Comparison of ENCODE assay signal across 23 cellular contexts in the genomic region with DNA sequence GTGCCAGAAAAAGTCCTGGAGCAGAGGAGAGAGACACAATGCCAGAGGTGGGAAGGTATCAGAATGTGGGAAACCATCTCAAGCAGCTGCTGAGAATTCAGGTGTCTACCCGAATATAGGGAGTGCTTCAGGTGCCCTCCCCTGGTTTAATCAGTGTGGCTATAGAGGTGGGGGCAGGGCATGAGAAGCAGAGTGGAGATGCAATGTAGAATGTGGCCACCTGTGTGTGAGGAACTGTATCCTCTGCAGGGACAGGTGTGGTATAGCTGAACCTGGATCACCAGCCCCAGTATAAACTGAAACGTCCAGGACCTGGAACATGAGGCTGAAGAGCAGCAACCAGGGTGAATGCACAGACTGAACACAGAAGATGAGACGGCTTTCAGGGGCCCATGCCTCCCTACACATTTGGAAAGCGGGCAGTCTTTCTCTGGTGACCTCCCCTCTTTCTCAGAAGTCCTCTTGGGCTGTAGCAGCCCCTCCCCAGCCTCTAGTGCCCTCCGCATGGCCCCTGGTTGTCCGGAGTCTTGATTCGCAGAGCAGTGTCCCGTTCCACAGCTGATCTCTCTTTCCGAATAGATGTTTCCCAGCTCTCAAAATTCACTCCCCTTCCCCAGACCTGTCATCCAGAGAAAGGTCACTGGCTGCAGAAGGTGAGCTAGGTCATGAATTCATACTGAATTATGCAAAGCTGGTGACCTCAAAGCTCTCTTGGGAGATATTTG.
"Had no signal": no experiment of that assay in that cellular context is flagged by ENCODE, and none has a peak within 500 bp of the region (broad histone marks: within the 10 kb centered on the region; RNA-seq: fewer than 3 reads in every experiment).

No MANE protein-coding gene starts in this region.

- H3K36me3 ChIP-seq: cardiac muscle cell had no signal

- H3K4me3 ChIP-seq: cardiac muscle cell had no signal

- FAIRE-seq: astrocyte, RCC 7860 had no signal

- ATAC-seq: activated CD4-positive, CD25-positive, alpha-beta regulatory T cell treated with anti-CD3 and anti-CD28 coated beads, Interleukin-2, amount 50 U/mL, for 24 hours; activated CD8-positive, alpha-beta T cell treated with anti-CD3 and anti-CD28 coated beads for 36 hours had no signal

- H3K4me3 Mint-ChIP-seq: activated CD8-positive, alpha-beta T cell treated with anti-CD3 and anti-CD28 coated beads for 36 hours; activated naive CD4-positive, alpha-beta T cell treated with anti-CD3 and anti-CD28 coated beads for 36 hours; activated naive CD8-positive, alpha-beta T cell; activated T-cell treated with anti-CD3 and anti-CD28 coated beads, Interleukin-2, amount 50 U/mL, for 24 hours; activated T-helper 1 cell treated with anti-CD3 and anti-CD28 coated beads, Interleukin-12 subunit alpha, Interleukin-12 subunit beta, Interleukin-2, Interleukin-4 antibody, amounts not matched to agents 30 ng/mL and 10 ng/mL and 1 ng/mL, durations not matched to agents 14 hours and 24 hours and 36 hours; brain; T-helper 1 cell treated with Interleukin-12 subunit alpha and Interleukin-12 subunit beta and Interleukin-4 antibody, amounts not matched to agents 30 μg/mL and 1 μg/mL, for 36 hours had no signal

- H3K9me3 Mint-ChIP-seq: activated CD8-positive, alpha-beta T cell treated with anti-CD3 and anti-CD28 coated beads for 36 hours; activated naive CD4-positive, alpha-beta T cell treated with anti-CD3 and anti-CD28 coated beads for 36 hours; activated T-cell treated with anti-CD3 and anti-CD28 coated beads, Interleukin-2, amount 50 U/mL, for 24 hours; activated T-helper 1 cell treated with anti-CD3 and anti-CD28 coated beads, Interleukin-12 subunit alpha, Interleukin-12 subunit beta, Interleukin-2, Interleukin-4 antibody, amounts not matched to agents 30 ng/mL and 10 ng/mL and 1 ng/mL, durations not matched to agents 14 hours and 24 hours and 36 hours; brain; T-helper 1 cell treated with Interleukin-12 subunit alpha and Interleukin-12 subunit beta and Interleukin-4 antibody, amounts not matched to agents 30 μg/mL and 1 μg/mL, for 36 hours had no signal

- H3K27ac ChIP-seq: cardiac muscle cell had no signal

- H3K27ac Mint-ChIP-seq: activated CD8-positive, alpha-beta T cell treated with anti-CD3 and anti-CD28 coated beads for 36 hours; activated naive CD4-positive, alpha-beta T cell treated with anti-CD3 and anti-CD28 coated beads for 36 hours; activated naive CD8-positive, alpha-beta T cell; activated T-cell treated with anti-CD3 and anti-CD28 coated beads, Interleukin-2, amount 50 U/mL, for 24 hours; activated T-helper 1 cell treated with anti-CD3 and anti-CD28 coated beads, Interleukin-12 subunit alpha, Interleukin-12 subunit beta, Interleukin-2, Interleukin-4 antibody, amounts not matched to agents 30 ng/mL and 10 ng/mL and 1 ng/mL, durations not matched to agents 14 hours and 24 hours and 36 hours; brain; T-helper 1 cell treated with Interleukin-12 subunit alpha and Interleukin-12 subunit beta and Interleukin-4 antibody, amounts not matched to agents 30 μg/mL and 1 μg/mL, for 36 hours had no signal

- DNase-seq: activated CD4-positive, alpha-beta T cell treated with anti-CD3 and anti-CD28 coated beads for 4 hours; activated CD8-positive, alpha-beta memory T cell treated with anti-CD3 and anti-CD28 coated beads, Interleukin-2, amount 50 U/mL, for 48 hours; activated CD8-positive, alpha-beta T cell treated with anti-CD3 and anti-CD28 coated beads for 36 hours; activated effector memory CD4-positive, alpha-beta T cell treated with anti-CD3 and anti-CD28 coated beads, Interleukin-2, amount 50 U/mL, for 16 hours; activated naive CD4-positive, alpha-beta T cell treated with anti-CD3 and anti-CD28 coated beads for 36 hours; activated T-cell treated with anti-CD3 and anti-CD28 coated beads, Interleukin-2, amount 50 U/mL, for 24 hours; amygdala; Karpas-422; MM.1S; NCI-H1105; NCI-H1436; NCI-H1694 treated with DMSO at 0.1 percent for 48 hours; NCI-H2029 treated with DMSO at 0.1 percent for 48 hours; NCI-H510A treated with DMSO at 0.1 percent for 48 hours; SHP77 treated with DMSO at 0.1 percent for 48 hours had no signal

- H3K36me3 Mint-ChIP-seq: activated naive CD8-positive, alpha-beta T cell; brain had no signal

- H3K4me1 Mint-ChIP-seq: brain had no signal
